19 cellular contexts compared by ENCODE assay signal in the genomic region with DNA sequence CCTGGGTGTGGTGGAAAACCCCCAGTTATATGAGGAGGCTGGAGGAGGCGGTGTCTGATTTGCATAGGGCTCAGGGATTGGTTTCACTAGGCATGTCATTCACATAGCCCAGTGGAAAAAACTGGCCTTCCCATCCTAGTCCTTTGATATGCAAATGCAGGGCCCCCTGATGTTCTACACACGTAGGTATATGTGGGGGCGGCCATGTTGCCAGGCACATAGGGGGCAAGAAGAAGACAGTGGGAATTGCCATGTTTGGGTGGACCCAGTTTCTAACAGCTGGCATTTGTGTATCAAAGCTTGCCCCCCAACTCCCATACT. TPM values are rescaled to one million over a fixed set of nuclear protein-coding genes. Genes with fewer than 3 reads are reported as not detected.
"Had no signal": no experiment of that assay in that cellular context is flagged by ENCODE, and none has a peak within 500 bp of the region (broad histone marks: within the 10 kb centered on the region; RNA-seq: fewer than 3 reads in every experiment).

No MANE protein-coding gene starts in this region.

- H3K27me3 ChIP-seq: ascending aorta, neural progenitor cell, pancreas, testis, upper lobe of right lung had no signal

- H3K36me3 ChIP-seq: ascending aorta, neural progenitor cell, pancreas, upper lobe of right lung had no signal

- H3K36me3 Mint-ChIP-seq: activated CD4-positive, alpha-beta memory T cell treated with anti-CD3 and anti-CD28 coated beads for 36 hours; activated naive CD8-positive, alpha-beta T cell; neural progenitor cell; T-cell had no signal

- H3K9ac ChIP-seq: neural progenitor cell had no signal

- H3K4me1 Mint-ChIP-seq: immature natural killer cell had no signal

- H2AFZ ChIP-seq: neural progenitor cell had no signal

- H3K27me3 Mint-ChIP-seq: activated naive CD8-positive, alpha-beta T cell had no signal

- H3K4me1 ChIP-seq: ascending aorta, pancreas, upper lobe of right lung had no signal

- H3K4me2 ChIP-seq: neural progenitor cell had no signal

- H3K9me3 ChIP-seq: ascending aorta, pancreas, testis, upper lobe of right lung had no signal

- H3K9me3 Mint-ChIP-seq: T-cell had no signal

- DNase-seq: activated CD4-positive, alpha-beta memory T cell treated with anti-CD3 and anti-CD28 coated beads for 36 hours; activated effector memory CD4-positive, alpha-beta T cell treated with Interleukin-2 at 50 U/mL for 16 hours; immature natural killer cell; left colon; midbrain; pancreas; stimulated activated naive CD4-positive, alpha-beta T cell; T-cell; testis; upper lobe of right lung had no signal

- H3K4me3 ChIP-seq: ascending aorta, lung, neural progenitor cell, pancreas, SK-N-MC, testis, upper lobe of right lung had no signal

- H3K4me3 Mint-ChIP-seq: activated CD4-positive, alpha-beta memory T cell treated with anti-CD3 and anti-CD28 coated beads for 36 hours; immature natural killer cell; neural progenitor cell; T-cell had no signal

- H3K27ac Mint-ChIP-seq: immature natural killer cell, neural progenitor cell, T-cell had no signal

- ATAC-seq: esophagus mucosa, left colon, pancreas, upper lobe of right lung had no signal

RNA-seq across cellular contexts. Expression of a gene that starts 34.0 kb away (rescaled TPM):
- total RNA-seq: ascending aorta, bronchial epithelial cell, chondrocyte, esophagus mucosa, fibroblast of villous mesenchyme, T-cell had no signal
